Comparison of ENCODE assay signal across 9 cellular contexts in the genomic region with DNA sequence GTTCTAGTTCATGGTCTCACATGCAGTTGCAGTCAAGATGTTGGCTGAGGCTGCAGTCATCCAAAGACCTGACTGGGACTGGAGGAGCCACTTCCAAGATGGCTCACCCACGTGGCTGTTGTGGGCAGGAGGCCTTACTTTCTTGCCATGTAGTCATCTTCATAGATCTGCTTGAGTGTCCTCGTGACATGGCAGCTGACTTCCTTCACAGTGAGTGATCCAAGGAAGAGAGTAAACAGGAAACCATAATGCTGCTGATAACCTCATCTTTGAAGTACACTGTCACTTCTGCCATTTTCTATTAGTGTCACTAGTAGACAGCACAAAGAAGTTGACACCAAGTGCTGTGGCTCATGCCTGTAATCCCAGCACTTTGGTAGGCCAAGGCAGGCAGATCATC. TPM values are rescaled to one million over a fixed set of nuclear protein-coding genes. Genes with fewer than 3 reads are reported as not detected.
DNase-seq lines count a peak whose midpoint lies in the region; ATAC-seq and TF ChIP-seq lines count a peak whose summit lies in the region.
"Had no signal": no experiment of that assay in that cellular context is flagged by ENCODE, and none has a peak within 500 bp of the region (broad histone marks: within the 10 kb centered on the region; RNA-seq: fewer than 3 reads in every experiment).

No MANE protein-coding gene starts in this region.

- H3K4me3 ChIP-seq in GM06990 (replicated peaks; ENCODE audit: low read depth, low read length): no peak overlapping the region

- H3K36me3 ChIP-seq in GM06990 (ENCODE audit: control insufficient read depth, insufficient read depth, low read length): no peaks in the 10 kb centered on the region

- H3K36me3 Mint-ChIP-seq in memory B cell: peaks cover 3% of the 10 kb centered on the region

- peak overlapping the region; percentile 89 for H3K27ac Mint-ChIP-seq in memory B cell

- ATAC-seq in HG02678 (IDR thresholded peaks at IDR 0.05; ENCODE audit: unreplicated experiment) (peak; percentile 53), memory B cell (ENCODE audit: low read depth) (peak; percentile 98), omental fat pad (ENCODE audit: low FRiP score) (no peak)
- ATAC-seq: foreskin keratinocyte had no signal

- TF ChIP-seq CTCF in GM06990 (IDR thresholded peaks at IDR 0.05; ENCODE audit: insufficient read depth, low read length, poor library complexity, severe bottlenecking) (no peak), omental fat pad (IDR thresholded peaks at IDR 0.05) (no peak)

- H3K4me3 Mint-ChIP-seq in memory B cell: no peak overlapping the region

- H3K4me1 Mint-ChIP-seq in memory B cell: peaks cover 25% of the 10 kb centered on the region

- DNase-seq in GM06990 (ENCODE audit: extremely low read depth, insufficient read length) (peak; percentile 71), UCSD-AML1 (lab: John Stamatoyannopoulos, UW; ENCODE audit: unreplicated experiment) (peak; percentile 19), memory B cell (ENCODE audit: low spot score in 2 of 2) (peak; percentile 24 to 26), omental fat pad (ENCODE audit: low spot score) (no peak), NCI-H82 treated with DMSO at 0.1 percent for 48 hours (lab: John Stamatoyannopoulos, UW; ENCODE audit: unreplicated experiment) (no peak), NCI-H345 (lab: John Stamatoyannopoulos, UW) (no peak), NCI-H226 (no peak)
- DNase-seq: foreskin keratinocyte had no signal

- H3K27me3 Mint-ChIP-seq in memory B cell: no peaks in the 10 kb centered on the region

- peaks cover 4% of the 10 kb centered on the region for H3K9me3 Mint-ChIP-seq in memory B cell

- H3K27me3 ChIP-seq in GM06990 (replicated peaks; ENCODE audit: control insufficient read depth, insufficient read depth, low read length): no peaks in the 10 kb centered on the region
- H3K27me3 ChIP-seq: foreskin keratinocyte had no signal

RNA-seq across cellular contexts. Expression of a gene that starts 40.1 kb away (rescaled TPM):
- 10 to 100 TPM; 22.9 to 41.6 (median 34.6) TPM for total RNA-seq in omental fat pad

Comparison
In these comparisons a context has a peak if more than half of its experiments do, and no peak if none do; other contexts are left out.
1. DNase-seq: peak in GM06990 (single experiment), UCSD-AML1 (single experiment) and memory B cell (2 of 2); none in omental fat pad (single experiment), NCI-H82 treated with DMSO at 0.1 percent for 48 hours (single experiment), NCI-H345 (single experiment) and NCI-H226 (single experiment).